ENCODE assay signal across 2 cellular contexts in genomic region chrX:115378471-115378870, GRCh38.
TF ChIP-seq lines count a peak whose summit lies in the region.

No MANE protein-coding gene starts in this region.

TF ChIP-seq in A549, 52 proteins besides CTCF, POLR2A, EP300 and RAD21 (continued from another document):
- TF ChIP-seq USF2 (IDR thresholded peaks at IDR 0.05): no peak
- TF ChIP-seq PHF8 (IDR thresholded peaks at IDR 0.05; ENCODE audit: borderline replicate concordance, low read depth): no peak
- TF ChIP-seq HDAC2 (IDR thresholded peaks at IDR 0.05): no peak
- TF ChIP-seq HES2 (IDR thresholded peaks at IDR 0.05): no peak
- TF ChIP-seq CEBPB (IDR thresholded peaks at IDR 0.05): no peak
- TF ChIP-seq TFCP2L1 (CRISPR knock-in tag; IDR thresholded peaks at IDR 0.05): no peak
- TF ChIP-seq NPAS2 (CRISPR knock-in tag; IDR thresholded peaks at IDR 0.05; ENCODE audit: borderline replicate concordance): no peak

TF ChIP-seq in IMR-90, 13 proteins besides CTCF, POLR2A, EP300 and RAD21:
- TF ChIP-seq USF2 (IDR thresholded peaks at IDR 0.05; ENCODE audit: low read depth, low read length) (no peak), SMC3 (IDR thresholded peaks at IDR 0.05; ENCODE audit: low read depth, low read length) (no peak), FOS (IDR thresholded peaks at IDR 0.05; ENCODE audit: low read depth, low read length) (no peak), CHD1 (IDR thresholded peaks at IDR 0.05; ENCODE audit: low read depth, low read length) (no peak), NFE2L2 (IDR thresholded peaks at IDR 0.05; ENCODE audit: low read depth, low read length) (no peak), BHLHE40 (IDR thresholded peaks at IDR 0.05; ENCODE audit: low read depth, low read length) (no peak), RCOR1 (IDR thresholded peaks at IDR 0.05; ENCODE audit: insufficient replicate concordance, low read length) (no peak), MAZ (IDR thresholded peaks at IDR 0.05; ENCODE audit: borderline replicate concordance, low read depth, low read length) (no peak), CEBPB (IDR thresholded peaks at IDR 0.05; ENCODE audit: low read depth, low read length) (no peak), ELK1 (IDR thresholded peaks at IDR 0.05; ENCODE audit: borderline replicate concordance, low read depth, low read length) (no peak), RFX5 (IDR thresholded peaks at IDR 0.05; ENCODE audit: low read depth, low read length) (no peak), MAFK (IDR thresholded peaks at IDR 0.05; ENCODE audit: low read depth, low read length) (no peak), MXI1 (IDR thresholded peaks at IDR 0.05; ENCODE audit: borderline replicate concordance, low read depth, low read length) (no peak)
